Comparison of ENCODE assay signal across 8 cellular contexts in genomic region chr10:92689663-92690210, GRCh38. TPM values are rescaled to one million over a fixed set of nuclear protein-coding genes. Genes with fewer than 3 reads are reported as not detected.
DNase-seq lines count a peak whose midpoint lies in the region; ATAC-seq, FAIRE-seq and TF ChIP-seq lines count a peak whose summit lies in the region.

Gene HHEX (plus strand): TSS chr10:92689955. CDS start chr10:92689987, 32 bp downstream.

- H4K20me1 ChIP-seq in K562 (replicated peaks; ENCODE audit: control insufficient read depth, insufficient read depth, low read length): 0 out of 2 replicates have a peak, but pooled peaks cover 4% of the 10 kb centered on the region

- peak within 1 kb of the TSS; percentile 91 for H3K27ac ChIP-seq in K562 (ENCODE audit: extremely low read depth, low read depth, low read length)
- H3K27ac ChIP-seq in iPS DF 6.9 (ENCODE audit: low read length): no peak within 1 kb of the TSS

- H3K4me2 ChIP-seq in K562 (ENCODE audit: insufficient read depth, low read length): peak within 1 kb of the TSS; percentile 96

- 0% methylated on average over 4 of the region's 79 CpGs for WGBS in K562 (ENCODE audit: insufficient coverage, low coverage, missing lambda C conversion rate)
- WGBS in iPS DF 6.9 (ENCODE audit: insufficient coverage, insufficient read length): no CpG with 5 or more reads among the region's 79 CpGs

- no peak for TF ChIP-seq RAD21 in K562 (CRISPR knock-in tag; conservative IDR thresholded peaks at IDR 0.05 in 1 of 2, IDR thresholded peaks at IDR 0.05 in 1 of 2)

- DNase-seq in AG04449 (ENCODE audit: low read depth, low spot score): no peak
- peak; percentile 57 for DNase-seq in GM12891 (ENCODE audit: insufficient read length, low spot score)
- peak; percentile 77 for DNase-seq in RPMI8226
- peak; percentile 83 to 89 (median 87) for DNase-seq in K562 (ENCODE audit: extremely low read depth in 1 of 4, low spot score in 3 of 4)
- peak; percentile 1 for DNase-seq in iPS DF 6.9 (ENCODE audit: low read depth, low spot score)
- peak; percentile 64 for DNase-seq in sciatic nerve (ENCODE audit: low spot score)
- no peak for DNase-seq in NCI-H1417 treated with DMSO at 0.1 percent for 48 hours (lab: John Stamatoyannopoulos, UW)

- ATAC-seq in HG03175 (IDR thresholded peaks at IDR 0.05; ENCODE audit: unreplicated experiment) (peak; percentile 56), K562 (peak; percentile 79), sciatic nerve (peak; percentile 64)

- TF ChIP-seq CTCF in AG04449 (IDR thresholded peaks at IDR 0.05; ENCODE audit: insufficient read depth, low read length, missing control alignments): no peak
- no peak for TF ChIP-seq CTCF in K562 (IDR thresholded peaks at IDR 0.05 in 2 of 3, conservative IDR thresholded peaks at IDR 0.05 in 1 of 3; ENCODE audit: insufficient read depth in 2 of 3, low read depth in 1 of 3, low read length in 3 of 3)

- H3K27me3 ChIP-seq in K562 (ENCODE audit: control insufficient read depth in 2 of 2, insufficient read depth in 2 of 2, low read length in 2 of 2): no peaks in the 10 kb centered on the region
- peaks cover 33% of the 10 kb centered on the region for H3K27me3 ChIP-seq in iPS DF 6.9 (ENCODE audit: control insufficient read depth, insufficient read depth, low read length)

- CTCF ChIA-PET in AG04449 (lab: Yijun Ruan, JAX): interaction anchor here (1.5 to 2.0 kb wide), 3 partner anchors 9 to 154 kb away, joined by 3 to 7 read pairs (median 7); no protein-coding TSS in a partner anchor
- CTCF ChIA-PET in K562 (lab: Yijun Ruan, JAX; ENCODE audit: low intra/inter-chr PET ratio): interaction anchor here (0.7 to 0.9 kb wide), 2 partner anchors 64 to 160 kb away, joined by 3 read pairs; no protein-coding TSS in a partner anchor

- H3K9me1 ChIP-seq in K562 (ENCODE audit: control insufficient read depth, insufficient read depth, low read length): no peaks in the 10 kb centered on the region

- peaks cover 7 to 33% of the 10 kb centered on the region in 2 experiments; a peak in 4 of 5 replicates for H3K4me1 ChIP-seq in K562 (replicated peaks in 1 of 2; ENCODE audit: control insufficient read depth in 2 of 2, insufficient read depth in 2 of 2, low read length in 2 of 2)
- peaks cover 3% of the 10 kb centered on the region for H3K4me1 ChIP-seq in iPS DF 6.9 (ENCODE audit: control insufficient read depth, insufficient read depth, low read length)

- intact Hi-C loops in K562 (cut with micrococcal nuclease) (loop anchor here (2.0 kb wide), 1 partner anchor 141 kb away; no protein-coding TSS in a partner anchor), sciatic nerve (cut with DNase I) (no loop called here)

- TF ChIP-seq EP300 in K562 (IDR thresholded peaks at IDR 0.05; ENCODE audit: low read length): no peak

- TF ChIP-seq POLR2A in GM12891 (IDR thresholded peaks at IDR 0.05; ENCODE audit: low read depth, low read length) (no peak), K562 (conservative IDR thresholded peaks at IDR 0.05) (peak; percentile 64; the same call in 1 of the 2 replicates)

- peaks cover 72% of the 10 kb centered on the region for H3K79me2 ChIP-seq in K562 (ENCODE audit: control insufficient read depth, insufficient read depth, low read length)

- peak within 1 kb of the TSS; percentile 84 to 98 for H3K9ac ChIP-seq in K562 (ENCODE audit: insufficient read depth in 1 of 2, low read depth in 2 of 2, low read length in 2 of 2)

- no TSS peak for BruUV-seq in K562 (replicated peaks; lab: Mats Ljungman, UMichigan)

- H3K4me3 ChIP-seq in AG04449 (ENCODE audit: low read depth, low read length) (peak within 1 kb of the TSS; percentile 68), K562 (peak within 1 kb of the TSS; percentile 93), iPS DF 6.9 (ENCODE audit: low read length) (peak within 1 kb of the TSS; percentile 54)

- POLR2A ChIA-PET in AG04449 (lab: Yijun Ruan, JAX): interaction anchor here (1.8 kb wide), 1 partner anchor 10 kb away, joined by 5 read pairs; no protein-coding TSS in a partner anchor
- POLR2A ChIA-PET in K562 (lab: Yijun Ruan, JAX): interaction anchor here (0.5 to 1.9 kb wide), 13 partner anchors 12 to 425 kb away, joined by 3 to 4 read pairs (median 3); no protein-coding TSS in a partner anchor

- peaks cover 4% of the 10 kb centered on the region; the same call in 1 of the 2 replicates for H3K9me3 ChIP-seq in K562 (replicated peaks; ENCODE audit: control insufficient read depth, insufficient read depth, low read depth, low read length)
- H3K9me3 ChIP-seq in iPS DF 6.9 (ENCODE audit: control insufficient read depth, insufficient read depth, low read length): no peaks in the 10 kb centered on the region

- H2AFZ ChIP-seq in K562 (ENCODE audit: low read depth, low read length): peak within 1 kb of the TSS; percentile 60

- FAIRE-seq in GM12891 (lab: Jason Lieb, UNC): peak; percentile 52
- FAIRE-seq in K562 (lab: Jason Lieb, UNC): no peak

- peaks cover 41% of the 10 kb centered on the region for H3K36me3 ChIP-seq in K562 (ENCODE audit: control insufficient read depth, insufficient read depth, low read length)
- no peaks in the 10 kb centered on the region for H3K36me3 ChIP-seq in iPS DF 6.9 (ENCODE audit: control insufficient read depth, insufficient read depth, low read length)

- in situ Hi-C loops in K562 (cut with MboI): loop anchor here (5.0 kb wide), 1 partner anchor 143 kb away; no protein-coding TSS in a partner anchor

TF ChIP-seq in GM12891, 5 proteins besides CTCF, POLR2A, EP300 and RAD21:
- TF ChIP-seq POU2F2 (IDR thresholded peaks at IDR 0.05; ENCODE audit: low read depth, low read length) (no peak), SPI1 (IDR thresholded peaks at IDR 0.05; ENCODE audit: low read depth, low read length) (no peak), PAX5 (IDR thresholded peaks at IDR 0.05; ENCODE audit: insufficient read depth, low read length, severe bottlenecking) (no peak), POLR2AphosphoS5 (IDR thresholded peaks at IDR 0.05; ENCODE audit: low read depth, low read length) (no peak; the same call in 1 of the 2 replicates), TAF1 (IDR thresholded peaks at IDR 0.05; ENCODE audit: low read depth, low read length) (no peak)
TF ChIP-seq in GM12891: peak in this region for 0.

TF ChIP-seq in K562, 482 proteins besides CTCF, POLR2A, EP300 and RAD21 (continues in another document):
- TF ChIP-seq SAFB (IDR thresholded peaks at IDR 0.05; ENCODE audit: borderline replicate concordance, low read depth, low read length): peak; percentile 75
- peak; percentile 45; the same call in 1 of the 2 replicates for TF ChIP-seq GABPA (tag; conservative IDR thresholded peaks at IDR 0.05; ENCODE audit: low read depth)
- no peak for TF ChIP-seq ZNF830 (CRISPR knock-in tag; IDR thresholded peaks at IDR 0.05)
- TF ChIP-seq CBX1 (IDR thresholded peaks at IDR 0.05; ENCODE audit: low read depth): peak; percentile 17; the same call in 1 of the 2 replicates
- TF ChIP-seq MCM7 (IDR thresholded peaks at IDR 0.05): no peak
- TF ChIP-seq EGR1 (conservative IDR thresholded peaks at IDR 0.05): peak; percentile 93
- TF ChIP-seq, protein P1, sequence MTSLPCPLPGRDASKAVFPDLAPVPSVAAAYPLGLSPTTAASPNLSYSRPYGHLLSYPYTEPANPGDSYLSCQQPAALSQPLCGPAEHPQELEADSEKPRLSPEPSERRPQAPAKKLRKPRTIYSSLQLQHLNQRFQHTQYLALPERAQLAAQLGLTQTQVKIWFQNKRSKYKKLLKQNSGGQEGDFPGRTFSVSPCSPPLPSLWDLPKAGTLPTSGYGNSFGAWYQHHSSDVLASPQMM (CRISPR knock-in tag; IDR thresholded peaks at IDR 0.05): no peak
- peak; percentile 68; the same call in 1 of the 2 replicates for TF ChIP-seq ZBTB7A (IDR thresholded peaks at IDR 0.05; ENCODE audit: borderline replicate concordance, control insufficient read depth, low read depth, low read length)
- TF ChIP-seq GATAD2B (IDR thresholded peaks at IDR 0.05; ENCODE audit: borderline replicate concordance): peak; percentile 48; the same call in 1 of the 2 replicates
- TF ChIP-seq POLR2H (tag; IDR thresholded peaks at IDR 0.05; ENCODE audit: low read depth): peak; percentile 83
- TF ChIP-seq, protein P2, sequence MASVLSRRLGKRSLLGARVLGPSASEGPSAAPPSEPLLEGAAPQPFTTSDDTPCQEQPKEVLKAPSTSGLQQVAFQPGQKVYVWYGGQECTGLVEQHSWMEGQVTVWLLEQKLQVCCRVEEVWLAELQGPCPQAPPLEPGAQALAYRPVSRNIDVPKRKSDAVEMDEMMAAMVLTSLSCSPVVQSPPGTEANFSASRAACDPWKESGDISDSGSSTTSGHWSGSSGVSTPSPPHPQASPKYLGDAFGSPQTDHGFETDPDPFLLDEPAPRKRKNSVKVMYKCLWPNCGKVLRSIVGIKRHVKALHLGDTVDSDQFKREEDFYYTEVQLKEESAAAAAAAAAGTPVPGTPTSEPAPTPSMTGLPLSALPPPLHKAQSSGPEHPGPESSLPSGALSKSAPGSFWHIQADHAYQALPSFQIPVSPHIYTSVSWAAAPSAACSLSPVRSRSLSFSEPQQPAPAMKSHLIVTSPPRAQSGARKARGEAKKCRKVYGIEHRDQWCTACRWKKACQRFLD (CRISPR knock-in tag; IDR thresholded peaks at IDR 0.05): 0 out of 2 replicates have a peak, but pooled peaks have one; percentile 59
- TF ChIP-seq NONO (IDR thresholded peaks at IDR 0.05; ENCODE audit: low read depth in 2 of 2, low read length in 1 of 2): peak; percentile 57 to 79; a peak in 2 of 4 replicates

RNA-seq across cellular contexts. Expression of gene HHEX, which starts in this region (rescaled TPM):
- 4.1 TPM for polyA plus RNA-seq in GM12891 (2012; ENCODE audit: low read depth, missing spikeins)
- total RNA-seq in K562 (2011; cell fraction: chromatin; rRNA removed; ENCODE audit: low replicate concordance): 105 and 158 TPM in 2 replicates
- total RNA-seq in K562 (2011; cell fraction: nucleolus; rRNA removed): 77.9 and 81.1 TPM in 2 replicates
- total RNA-seq in K562 (2011; cell fraction: nucleoplasm; rRNA removed): 120 and 153 TPM in 2 replicates
- 68.0 and 69.2 TPM in 2 replicates for total RNA-seq in K562 (2014; rRNA removed)
- 95.8 and 110 TPM in 2 replicates for total RNA-seq in K562 (2014; rRNA removed; fragmentation: Illumina TruSeq; extraction: Trizol)
- total RNA-seq in K562 (2015; rRNA removed; fragmentation: Illumina TruSeq; extraction: Trizol): 79.8 and 80.2 TPM in 2 replicates
- 108 and 120 TPM in 2 replicates for total RNA-seq in K562 (2021)
- 67.9 and 78.2 TPM in 2 replicates for polyA plus RNA-seq in K562 (2011; rRNA removed)
- 34.7 and 42.9 TPM in 2 replicates for polyA plus RNA-seq in K562 (2011; cell fraction: cytosol; rRNA removed)
- 202 and 206 TPM in 2 replicates for polyA plus RNA-seq in K562 (2011; cell fraction: nucleus; rRNA removed)
- polyA plus RNA-seq in K562 (2012): 97.4 and 134 TPM in 2 replicates
- 97.5 and 133 TPM in 2 replicates for polyA plus RNA-seq in K562 (2014; fragmentation: Illumina TruSeq; extraction: Trizol)
- polyA plus RNA-seq in K562 (2014; fragmentation: Nextera tagmentation; extraction: Ambion mirVana): 10 to 100 TPM; 37.2 to 51.4 TPM
- polyA plus RNA-seq in K562 (2014; rRNA removed): 101 and 110 TPM in 2 replicates
- polyA minus RNA-seq in K562 (2011; rRNA and poly(A)+ RNA removed): 72.5 and 80.9 TPM in 2 replicates
- polyA minus RNA-seq in K562 (2011; cell fraction: cytosol; rRNA and poly(A)+ RNA removed): 27.8 and 36.2 TPM in 2 replicates
- polyA minus RNA-seq in K562 (2011; cell fraction: nucleus; rRNA and poly(A)+ RNA removed): 116 and 143 TPM in 2 replicates
- total RNA-seq in sciatic nerve: 15.3 TPM

Comparison
In these comparisons a context has a peak if more than half of its experiments do, and no peak if none do; other contexts are left out.
1. DNase-seq: peak in GM12891 (single experiment), RPMI8226 (single experiment), K562 (4 of 4), iPS DF 6.9 (single experiment) and sciatic nerve (single experiment); none in AG04449 (single experiment) and NCI-H1417 treated with DMSO at 0.1 percent for 48 hours (single experiment).
2. Peak in every context shown above with its lines, with median percentiles within 50 percentile points of each other: H3K4me3 ChIP-seq and ATAC-seq.